ENCODE assay signal across 6 cellular contexts in genomic region chr3:67930394-67930793, GRCh38.
DNase-seq lines count a peak whose midpoint lies in the region; ATAC-seq and TF ChIP-seq lines count a peak whose summit lies in the region.
"Not testable (repeated sequence)": the region's sequence is repeated elsewhere in the genome, so short reads cannot be mapped to it uniquely, and the experiment has no call there.

No MANE protein-coding gene starts in this region.

- H3K4me2 ChIP-seq in PC-3 (ENCODE audit: low read length); mesenchymal stem cell (ENCODE audit: low read length, poor library complexity, severe bottlenecking): not testable (repeated sequence)

- not testable (repeated sequence) for H2BK120ac ChIP-seq in mesenchymal stem cell (ENCODE audit: low read depth, low read length)

- H4K8ac ChIP-seq in mesenchymal stem cell (ENCODE audit: low read length): not testable (repeated sequence)

- TF ChIP-seq CTCF in Calu3 (IDR thresholded peaks at IDR 0.05; ENCODE audit: unreplicated experiment); PC-3 (conservative IDR thresholded peaks at IDR 0.05; ENCODE audit: low read depth, low read length); fibroblast of villous mesenchyme (IDR thresholded peaks at IDR 0.05; ENCODE audit: insufficient read depth, low read depth, low read length): not testable (repeated sequence)

- H4K20me1 ChIP-seq in PC-3 (ENCODE audit: low read length): not testable (repeated sequence)

- POLR2A ChIA-PET in PC-3 (lab: Charles Lee; ENCODE audit: unreplicated experiment): not testable (repeated sequence)

- not testable (repeated sequence) for H3K36me3 Mint-ChIP-seq in Calu3 (ENCODE audit: insufficient read depth, unreplicated experiment)

- 84% methylated on average over 4 of the region's 4 CpGs for WGBS in mesenchymal stem cell

- peak; percentile 13 for DNase-seq in Calu3
- DNase-seq in HT-29 (ENCODE audit: low spot score): peak; percentile 2
- DNase-seq in PC-3: peak; percentile 1
- DNase-seq in amniotic epithelial cell (ENCODE audit: low read depth): peak; percentile 30
- DNase-seq in fibroblast of villous mesenchyme (ENCODE audit: low read depth): peak; percentile 79
- peak; percentile 3 for DNase-seq in mesenchymal stem cell

- not testable (repeated sequence) for H3K27ac ChIP-seq in PC-3 (ENCODE audit: low read length); mesenchymal stem cell (ENCODE audit: low read length, poor library complexity, severe bottlenecking)

- intact Hi-C loops in Calu3 (cut with micrococcal nuclease; ENCODE audit: unreplicated experiment); PC-3 (cut with micrococcal nuclease): not testable (repeated sequence)

- not testable (repeated sequence) for H3K9ac ChIP-seq in PC-3 (ENCODE audit: low read length); mesenchymal stem cell (ENCODE audit: low read length)

- not testable (repeated sequence) for H3K79me2 ChIP-seq in PC-3 (ENCODE audit: low read length)

- H3K4me3 ChIP-seq in PC-3 (ENCODE audit: low read length); fibroblast of villous mesenchyme (ENCODE audit: low read depth, low read length); mesenchymal stem cell (ENCODE audit: insufficient read depth in 1 of 2, low read depth in 1 of 2, low read length in 2 of 2): not testable (repeated sequence)

- H2AK5ac ChIP-seq in mesenchymal stem cell (ENCODE audit: low read length, severe bottlenecking): not testable (repeated sequence)

- CTCF ChIA-PET in Calu3 (lab: Charles Lee); PC-3 (lab: Charles Lee): not testable (repeated sequence)

- not testable (repeated sequence) for H3K27me3 Mint-ChIP-seq in Calu3 (ENCODE audit: unreplicated experiment)

- H3F3A ChIP-seq in PC-3 (ENCODE audit: low read length, unreplicated experiment): not testable (repeated sequence)

- H2AFZ ChIP-seq in PC-3 (ENCODE audit: low read length); mesenchymal stem cell (ENCODE audit: low read depth, low read length): not testable (repeated sequence)

- H3K14ac ChIP-seq in mesenchymal stem cell (ENCODE audit: low read length in 2 of 2): not testable (repeated sequence)

- H2BK15ac ChIP-seq in mesenchymal stem cell (ENCODE audit: low read depth, poor library complexity, severe bottlenecking): not testable (repeated sequence)

- not testable (repeated sequence) for ATAC-seq in PC-3

- H2BK5ac ChIP-seq in mesenchymal stem cell (ENCODE audit: low read depth, low read length, poor library complexity, severe bottlenecking): not testable (repeated sequence)

- H3K9me3 ChIP-seq in PC-3 (ENCODE audit: low read length): not testable (repeated sequence)
- H3K9me3 ChIP-seq in mesenchymal stem cell (ENCODE audit: control insufficient read depth, low read length): peaks cover 12% of the 10 kb centered on the region

- not testable (repeated sequence) for H3K27ac Mint-ChIP-seq in Calu3 (ENCODE audit: unreplicated experiment)

- H3K23ac ChIP-seq in mesenchymal stem cell (ENCODE audit: low read length in 2 of 2): not testable (repeated sequence)

- not testable (repeated sequence) for H3K18ac ChIP-seq in mesenchymal stem cell (ENCODE audit: low read depth in 1 of 2, low read length in 2 of 2)

- not testable (repeated sequence) for H4K91ac ChIP-seq in mesenchymal stem cell (ENCODE audit: low read length)

- H3K4ac ChIP-seq in mesenchymal stem cell (ENCODE audit: low read depth in 1 of 2, low read length in 2 of 2): not testable (repeated sequence)

- not testable (repeated sequence) for H3K36me3 ChIP-seq in PC-3 (ENCODE audit: low read depth, low read length); mesenchymal stem cell (ENCODE audit: control insufficient read depth in 1 of 2, insufficient read depth in 2 of 2, low read depth in 1 of 2, low read length in 2 of 2)

- not testable (repeated sequence) for H3K4me3 Mint-ChIP-seq in Calu3 (ENCODE audit: low read depth, unreplicated experiment)

- not testable (repeated sequence) for H3K27me3 ChIP-seq in PC-3 (ENCODE audit: low read length); mesenchymal stem cell (ENCODE audit: control insufficient read depth in 1 of 2, insufficient read depth in 1 of 2, low read length in 2 of 2)

- not testable (repeated sequence) for H3K4me1 Mint-ChIP-seq in Calu3 (ENCODE audit: low read depth, unreplicated experiment)

- not testable (repeated sequence) for H3K79me1 ChIP-seq in mesenchymal stem cell (replicated peaks; ENCODE audit: low read length, poor library complexity, severe bottlenecking)

- not testable (repeated sequence) for BruUV-seq in Calu3 (replicated peaks; lab: Mats Ljungman, UMichigan); PC-3 (replicated peaks; lab: Mats Ljungman, UMichigan)

- not testable (repeated sequence) for H3K4me1 ChIP-seq in PC-3 (ENCODE audit: insufficient read depth, low read length); mesenchymal stem cell (ENCODE audit: control insufficient read depth, insufficient read depth, low read depth, low read length)

- H3K9me3 Mint-ChIP-seq in Calu3 (ENCODE audit: low read depth, unreplicated experiment): not testable (repeated sequence)

- not testable (repeated sequence) for H3K9me2 ChIP-seq in PC-3 (replicated peaks; ENCODE audit: low read length)

- not testable (repeated sequence) for H2BK12ac ChIP-seq in mesenchymal stem cell (ENCODE audit: low read length in 2 of 2)

Comparison
In these comparisons a context has a peak if more than half of its experiments do, and no peak if none do; other contexts are left out.
1. DNase-seq: peak in every context shown above with its lines; median percentile 79 in fibroblast of villous mesenchyme; 30 in amniotic epithelial cell; 13 in Calu3; 3 in mesenchymal stem cell; 2 in HT-29; 1 in PC-3.